In the genomic region with DNA sequence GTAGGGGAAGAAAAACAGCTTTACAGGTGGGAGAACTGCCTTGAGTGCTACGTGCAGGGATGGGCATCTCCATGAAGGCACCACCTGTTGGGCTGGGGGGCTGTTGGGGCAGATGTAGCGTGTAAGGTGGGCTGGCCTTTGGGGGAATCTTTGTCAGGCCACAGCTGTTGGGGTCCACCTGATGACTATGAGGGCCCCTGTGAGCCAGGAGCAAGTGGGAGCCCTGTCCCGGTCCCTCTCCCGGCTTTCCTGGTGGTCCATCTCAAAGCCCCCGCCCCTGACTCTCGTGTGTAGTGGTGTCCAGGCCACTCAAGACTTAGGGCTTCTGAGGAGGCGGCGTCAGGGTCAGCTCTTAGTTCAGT, we compare ENCODE assay signal across 1 cellular context.
TF ChIP-seq lines count a peak whose summit lies in the region.

No MANE protein-coding gene starts in this region.

TF ChIP-seq in WTC11, 78 proteins besides CTCF, POLR2A, EP300 and RAD21 (continued from another document):
- TF ChIP-seq, protein P1, sequence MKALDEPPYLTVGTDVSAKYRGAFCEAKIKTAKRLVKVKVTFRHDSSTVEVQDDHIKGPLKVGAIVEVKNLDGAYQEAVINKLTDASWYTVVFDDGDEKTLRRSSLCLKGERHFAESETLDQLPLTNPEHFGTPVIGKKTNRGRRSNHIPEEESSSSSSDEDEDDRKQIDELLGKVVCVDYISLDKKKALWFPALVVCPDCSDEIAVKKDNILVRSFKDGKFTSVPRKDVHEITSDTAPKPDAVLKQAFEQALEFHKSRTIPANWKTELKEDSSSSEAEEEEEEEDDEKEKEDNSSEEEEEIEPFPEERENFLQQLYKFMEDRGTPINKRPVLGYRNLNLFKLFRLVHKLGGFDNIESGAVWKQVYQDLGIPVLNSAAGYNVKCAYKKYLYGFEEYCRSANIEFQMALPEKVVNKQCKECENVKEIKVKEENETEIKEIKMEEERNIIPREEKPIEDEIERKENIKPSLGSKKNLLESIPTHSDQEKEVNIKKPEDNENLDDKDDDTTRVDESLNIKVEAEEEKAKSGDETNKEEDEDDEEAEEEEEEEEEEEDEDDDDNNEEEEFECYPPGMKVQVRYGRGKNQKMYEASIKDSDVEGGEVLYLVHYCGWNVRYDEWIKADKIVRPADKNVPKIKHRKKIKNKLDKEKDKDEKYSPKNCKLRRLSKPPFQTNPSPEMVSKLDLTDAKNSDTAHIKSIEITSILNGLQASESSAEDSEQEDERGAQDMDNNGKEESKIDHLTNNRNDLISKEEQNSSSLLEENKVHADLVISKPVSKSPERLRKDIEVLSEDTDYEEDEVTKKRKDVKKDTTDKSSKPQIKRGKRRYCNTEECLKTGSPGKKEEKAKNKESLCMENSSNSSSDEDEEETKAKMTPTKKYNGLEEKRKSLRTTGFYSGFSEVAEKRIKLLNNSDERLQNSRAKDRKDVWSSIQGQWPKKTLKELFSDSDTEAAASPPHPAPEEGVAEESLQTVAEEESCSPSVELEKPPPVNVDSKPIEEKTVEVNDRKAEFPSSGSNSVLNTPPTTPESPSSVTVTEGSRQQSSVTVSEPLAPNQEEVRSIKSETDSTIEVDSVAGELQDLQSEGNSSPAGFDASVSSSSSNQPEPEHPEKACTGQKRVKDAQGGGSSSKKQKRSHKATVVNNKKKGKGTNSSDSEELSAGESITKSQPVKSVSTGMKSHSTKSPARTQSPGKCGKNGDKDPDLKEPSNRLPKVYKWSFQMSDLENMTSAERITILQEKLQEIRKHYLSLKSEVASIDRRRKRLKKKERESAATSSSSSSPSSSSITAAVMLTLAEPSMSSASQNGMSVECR (CRISPR knock-in tag; IDR thresholded peaks at IDR 0.05; ENCODE audit: borderline replicate concordance) = no peak
- TF ChIP-seq, protein P2, sequence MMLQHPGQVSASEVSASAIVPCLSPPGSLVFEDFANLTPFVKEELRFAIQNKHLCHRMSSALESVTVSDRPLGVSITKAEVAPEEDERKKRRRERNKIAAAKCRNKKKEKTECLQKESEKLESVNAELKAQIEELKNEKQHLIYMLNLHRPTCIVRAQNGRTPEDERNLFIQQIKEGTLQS (CRISPR knock-in tag; conservative IDR thresholded peaks at IDR 0.05) = no peak
- TF ChIP-seq, protein P3, sequence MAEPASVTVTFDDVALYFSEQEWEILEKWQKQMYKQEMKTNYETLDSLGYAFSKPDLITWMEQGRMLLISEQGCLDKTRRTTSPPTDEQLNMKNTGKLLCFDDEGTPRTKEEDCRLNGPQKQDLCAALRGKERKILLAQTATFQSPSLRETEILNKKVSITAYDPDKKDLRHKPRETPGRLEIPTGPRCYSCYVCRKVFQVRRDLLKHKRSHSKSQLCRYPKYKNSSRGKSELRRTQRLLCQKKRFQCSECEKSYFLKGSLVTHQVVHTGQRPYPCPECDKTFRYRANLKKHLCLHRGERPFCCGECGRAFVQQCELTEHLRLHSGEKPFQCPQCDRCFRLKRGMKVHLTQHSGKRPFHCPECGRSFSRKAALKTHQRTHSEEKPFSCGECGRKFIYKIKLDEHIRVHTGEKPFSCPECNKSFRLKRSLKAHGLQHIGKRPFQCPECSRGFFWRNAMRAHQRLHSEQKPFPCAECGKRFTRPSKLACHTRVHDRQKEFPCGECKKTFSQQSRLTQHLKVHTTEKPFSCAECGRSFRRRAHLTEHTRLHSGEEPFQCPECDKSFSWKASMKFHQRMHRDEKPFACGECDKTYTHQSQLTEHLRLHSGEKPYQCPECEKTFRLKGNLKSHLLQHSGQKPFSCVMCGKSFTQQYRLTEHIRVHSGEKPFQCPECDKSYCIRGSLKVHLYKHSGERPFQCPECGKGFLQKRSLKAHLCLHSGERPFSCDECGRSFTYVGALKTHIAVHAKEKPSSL (CRISPR knock-in tag; conservative IDR thresholded peaks at IDR 0.05) = no peak
- no peak for TF ChIP-seq ZNF317 (CRISPR knock-in tag; IDR thresholded peaks at IDR 0.05; ENCODE audit: borderline replicate concordance, low read depth)
- TF ChIP-seq, protein P4, sequence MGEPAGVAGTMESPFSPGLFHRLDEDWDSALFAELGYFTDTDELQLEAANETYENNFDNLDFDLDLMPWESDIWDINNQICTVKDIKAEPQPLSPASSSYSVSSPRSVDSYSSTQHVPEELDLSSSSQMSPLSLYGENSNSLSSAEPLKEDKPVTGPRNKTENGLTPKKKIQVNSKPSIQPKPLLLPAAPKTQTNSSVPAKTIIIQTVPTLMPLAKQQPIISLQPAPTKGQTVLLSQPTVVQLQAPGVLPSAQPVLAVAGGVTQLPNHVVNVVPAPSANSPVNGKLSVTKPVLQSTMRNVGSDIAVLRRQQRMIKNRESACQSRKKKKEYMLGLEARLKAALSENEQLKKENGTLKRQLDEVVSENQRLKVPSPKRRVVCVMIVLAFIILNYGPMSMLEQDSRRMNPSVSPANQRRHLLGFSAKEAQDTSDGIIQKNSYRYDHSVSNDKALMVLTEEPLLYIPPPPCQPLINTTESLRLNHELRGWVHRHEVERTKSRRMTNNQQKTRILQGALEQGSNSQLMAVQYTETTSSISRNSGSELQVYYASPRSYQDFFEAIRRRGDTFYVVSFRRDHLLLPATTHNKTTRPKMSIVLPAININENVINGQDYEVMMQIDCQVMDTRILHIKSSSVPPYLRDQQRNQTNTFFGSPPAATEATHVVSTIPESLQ (CRISPR knock-in tag; IDR thresholded peaks at IDR 0.05) = no peak
- no peak for TF ChIP-seq ZNF396 (CRISPR knock-in tag; IDR thresholded peaks at IDR 0.05; ENCODE audit: borderline replicate concordance)
- no peak for TF ChIP-seq OVOL2 (CRISPR knock-in tag; IDR thresholded peaks at IDR 0.05; ENCODE audit: borderline replicate concordance)
- TF ChIP-seq, protein P5, sequence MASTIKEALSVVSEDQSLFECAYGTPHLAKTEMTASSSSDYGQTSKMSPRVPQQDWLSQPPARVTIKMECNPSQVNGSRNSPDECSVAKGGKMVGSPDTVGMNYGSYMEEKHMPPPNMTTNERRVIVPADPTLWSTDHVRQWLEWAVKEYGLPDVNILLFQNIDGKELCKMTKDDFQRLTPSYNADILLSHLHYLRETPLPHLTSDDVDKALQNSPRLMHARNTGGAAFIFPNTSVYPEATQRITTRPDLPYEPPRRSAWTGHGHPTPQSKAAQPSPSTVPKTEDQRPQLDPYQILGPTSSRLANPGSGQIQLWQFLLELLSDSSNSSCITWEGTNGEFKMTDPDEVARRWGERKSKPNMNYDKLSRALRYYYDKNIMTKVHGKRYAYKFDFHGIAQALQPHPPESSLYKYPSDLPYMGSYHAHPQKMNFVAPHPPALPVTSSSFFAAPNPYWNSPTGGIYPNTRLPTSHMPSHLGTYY (CRISPR knock-in tag; IDR thresholded peaks at IDR 0.05) = no peak
- TF ChIP-seq, protein P6, sequence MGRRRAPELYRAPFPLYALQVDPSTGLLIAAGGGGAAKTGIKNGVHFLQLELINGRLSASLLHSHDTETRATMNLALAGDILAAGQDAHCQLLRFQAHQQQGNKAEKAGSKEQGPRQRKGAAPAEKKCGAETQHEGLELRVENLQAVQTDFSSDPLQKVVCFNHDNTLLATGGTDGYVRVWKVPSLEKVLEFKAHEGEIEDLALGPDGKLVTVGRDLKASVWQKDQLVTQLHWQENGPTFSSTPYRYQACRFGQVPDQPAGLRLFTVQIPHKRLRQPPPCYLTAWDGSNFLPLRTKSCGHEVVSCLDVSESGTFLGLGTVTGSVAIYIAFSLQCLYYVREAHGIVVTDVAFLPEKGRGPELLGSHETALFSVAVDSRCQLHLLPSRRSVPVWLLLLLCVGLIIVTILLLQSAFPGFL (CRISPR knock-in tag; IDR thresholded peaks at IDR 0.05; ENCODE audit: borderline replicate concordance) = no peak
